ENCODE assay signal across 9 cellular contexts in the genomic region with DNA sequence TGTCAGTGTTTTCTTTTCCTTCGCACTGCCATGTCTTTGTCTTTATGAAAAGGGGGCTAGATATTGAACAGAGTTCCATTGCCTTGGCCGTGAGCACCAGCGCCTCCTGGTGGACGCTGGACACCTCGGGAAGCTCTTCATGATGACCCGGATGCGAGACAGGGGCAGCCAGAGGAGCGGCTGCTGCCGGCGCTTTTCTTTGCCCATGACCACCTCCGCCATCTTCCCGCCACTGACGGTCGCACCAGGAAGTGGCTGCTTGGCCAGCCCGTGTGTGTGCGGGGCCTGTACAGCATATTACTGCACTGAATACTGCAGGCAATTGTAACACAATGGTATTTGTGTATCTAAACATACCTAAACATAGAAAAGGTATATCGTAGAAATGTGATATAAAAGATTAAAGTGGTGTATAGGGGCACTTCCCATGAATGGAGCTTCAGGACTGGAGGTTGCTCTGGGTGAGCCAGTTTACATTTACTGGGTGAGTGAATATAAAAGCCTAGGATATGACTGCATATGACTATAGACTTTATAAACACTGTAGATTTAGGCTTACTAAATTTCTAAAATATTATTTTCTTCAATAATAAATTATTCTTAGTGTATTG. TPM values are rescaled to one million over a fixed set of nuclear protein-coding genes. Genes with fewer than 3 reads are reported as not detected.
DNase-seq lines count a peak whose midpoint lies in the region; ATAC-seq, FAIRE-seq and TF ChIP-seq lines count a peak whose summit lies in the region.
"Had no signal": no experiment of that assay in that cellular context is flagged by ENCODE, and none has a peak within 500 bp of the region (broad histone marks: within the 10 kb centered on the region; RNA-seq: fewer than 3 reads in every experiment).

No MANE protein-coding gene starts in this region.

- H4K12ac ChIP-seq in trophoblast cell (ENCODE audit: low read depth, low read length) = no peak overlapping the region

- TF ChIP-seq POLR2A in K562 (conservative IDR thresholded peaks at IDR 0.05) = no peak

- no peak overlapping the region for H3K18ac ChIP-seq in trophoblast cell (ENCODE audit: low read length)

- no peaks in the 10 kb centered on the region for H4K20me1 ChIP-seq in K562 (replicated peaks; ENCODE audit: control insufficient read depth, insufficient read depth, low read length)

- H3K4me1 Mint-ChIP-seq in activated T-cell treated with anti-CD3 and anti-CD28 coated beads, Interleukin-2, amount 50 U/mL, for 24 hours (ENCODE audit: low read depth) = no peaks in the 10 kb centered on the region

- peak; percentile 22 to 42; a peak in 3 of 4 replicates for TF ChIP-seq RAD21 in K562 (CRISPR knock-in tag; conservative IDR thresholded peaks at IDR 0.05 in 1 of 2, IDR thresholded peaks at IDR 0.05 in 1 of 2)

- no peak overlapping the region for H2AK5ac ChIP-seq in trophoblast cell (ENCODE audit: low read length)

- H4K91ac ChIP-seq in trophoblast cell (ENCODE audit: low read depth, low read length) = no peak overlapping the region

- no peak for TF ChIP-seq EP300 in K562 (IDR thresholded peaks at IDR 0.05; ENCODE audit: low read length)

- peak; percentile 70 for ATAC-seq in HG02973 (IDR thresholded peaks at IDR 0.05; ENCODE audit: unreplicated experiment)
- ATAC-seq in K562 = peak; percentile 87

- no peaks in the 10 kb centered on the region for H3K27me3 Mint-ChIP-seq in activated T-cell treated with anti-CD3 and anti-CD28 coated beads, Interleukin-2, amount 50 U/mL, for 24 hours

- H3K27ac Mint-ChIP-seq in activated T-cell treated with anti-CD3 and anti-CD28 coated beads, Interleukin-2, amount 50 U/mL, for 24 hours = no peak overlapping the region

- intact Hi-C loops in K562 (cut with micrococcal nuclease) = no loop called here

- H3K4me3 Mint-ChIP-seq in activated T-cell treated with anti-CD3 and anti-CD28 coated beads, Interleukin-2, amount 50 U/mL, for 24 hours = no peak overlapping the region

- H3K27me3 ChIP-seq in K562 (ENCODE audit: control insufficient read depth in 2 of 2, insufficient read depth in 2 of 2, low read length in 2 of 2) (no peaks in the 10 kb centered on the region), trophoblast cell (ENCODE audit: insufficient read depth, low read length) (no peaks in the 10 kb centered on the region)

- DNase-seq in activated CD4-positive, alpha-beta T cell treated with anti-CD3 and anti-CD28 coated beads for 48 hours = peak; percentile 39
- DNase-seq in activated CD4-positive, alpha-beta T cell treated with anti-CD3 and anti-CD28 coated beads, Interleukin-2, amount 50 U/mL, for 4 hours = no peak
- DNase-seq in K562 (ENCODE audit: extremely low read depth in 1 of 4, low spot score in 3 of 4) (peak; percentile 39 to 63 (median 44)), trophoblast cell (peak; percentile 17 to 43), NCI-H1092 treated with DMSO at 0.1 percent for 48 hours (lab: John Stamatoyannopoulos, UW) (no peak), T-helper 1 cell (no peak)
- DNase-seq in activated T-cell treated with anti-CD3 and anti-CD28 coated beads, Interleukin-2, amount 50 U/mL, for 24 hours = no peak

- no peaks in the 10 kb centered on the region for H3K9me1 ChIP-seq in K562 (ENCODE audit: control insufficient read depth, insufficient read depth, low read length)

- no peak overlapping the region for H2BK5ac ChIP-seq in trophoblast cell (ENCODE audit: low read depth, low read length, poor library complexity)

- BruUV-seq in K562 (replicated peaks; lab: Mats Ljungman, UMichigan) = no TSS peak

- H3K4me3 ChIP-seq in K562 = no peak overlapping the region; the same call in 1 of the 2 replicates
- H3K4me3 ChIP-seq in trophoblast cell (ENCODE audit: low read depth, low read length) = no peak overlapping the region

- H3K9ac ChIP-seq in K562 (ENCODE audit: insufficient read depth in 1 of 2, low read depth in 2 of 2, low read length in 2 of 2) (no peak overlapping the region), trophoblast cell (ENCODE audit: low read length) (no peak overlapping the region)

- H2BK12ac ChIP-seq in trophoblast cell (ENCODE audit: low read length) = no peak overlapping the region

- H3K14ac ChIP-seq in trophoblast cell (ENCODE audit: low read length) = no peak overlapping the region

- CTCF ChIA-PET in K562 (lab: Yijun Ruan, JAX; ENCODE audit: low intra/inter-chr PET ratio) = no interaction called here

- no peak overlapping the region for H2BK120ac ChIP-seq in trophoblast cell (ENCODE audit: insufficient read depth, low read length, poor library complexity)

- H3K4ac ChIP-seq in trophoblast cell (ENCODE audit: low read depth, low read length) = no peak overlapping the region

- no peaks in the 10 kb centered on the region for H3K79me1 ChIP-seq in trophoblast cell (ENCODE audit: low read length)

- POLR2A ChIA-PET in K562 (lab: Yijun Ruan, JAX) = no interaction called here

- no peaks in the 10 kb centered on the region for H3K36me3 Mint-ChIP-seq in activated T-cell treated with anti-CD3 and anti-CD28 coated beads, Interleukin-2, amount 50 U/mL, for 24 hours (ENCODE audit: low read depth)

- H3K36me3 ChIP-seq in K562 (ENCODE audit: control insufficient read depth, insufficient read depth, low read length) (no peaks in the 10 kb centered on the region), trophoblast cell (ENCODE audit: control insufficient read depth in 1 of 2, insufficient read depth in 2 of 2, low read length in 2 of 2) (no peaks in the 10 kb centered on the region)

- no peak overlapping the region for H3K23ac ChIP-seq in trophoblast cell (ENCODE audit: low read length)

- in situ Hi-C loops in K562 (cut with MboI) = loop anchor here (25.0 kb wide), 1 partner anchor 758 kb away; no protein-coding TSS in a partner anchor

- H3K27ac ChIP-seq in K562 (ENCODE audit: extremely low read depth, low read depth, low read length) (no peak overlapping the region), trophoblast cell (ENCODE audit: low read depth, low read length) (no peak overlapping the region)

- peak; percentile 33 to 72 (median 54) for TF ChIP-seq CTCF in K562 (IDR thresholded peaks at IDR 0.05 in 2 of 3, conservative IDR thresholded peaks at IDR 0.05 in 1 of 3; ENCODE audit: insufficient read depth in 2 of 3, low read depth in 1 of 3, low read length in 3 of 3)

- H3K9me3 ChIP-seq in K562 (replicated peaks; ENCODE audit: control insufficient read depth, insufficient read depth, low read depth, low read length) = no peaks in the 10 kb centered on the region
- H3K9me3 ChIP-seq in trophoblast cell (ENCODE audit: insufficient read depth, low read depth, low read length) = peaks cover 3% of the 10 kb centered on the region

- no peak for FAIRE-seq in K562 (lab: Jason Lieb, UNC)

- 5% methylated on average over 17 of the region's 17 CpGs for WGBS in K562 (ENCODE audit: insufficient coverage, low coverage, missing lambda C conversion rate)
- no CpG with 5 or more reads among the region's 17 CpGs for WGBS in trophoblast cell (ENCODE audit: extremely low coverage, insufficient coverage, insufficient read length)

- H3K79me2 ChIP-seq in K562 (ENCODE audit: control insufficient read depth, insufficient read depth, low read length) (no peaks in the 10 kb centered on the region), trophoblast cell (ENCODE audit: control insufficient read depth, insufficient read depth, low read length, poor library complexity) (no peaks in the 10 kb centered on the region)

- H4K8ac ChIP-seq in trophoblast cell (ENCODE audit: low read depth, low read length) = no peak overlapping the region

- H3K9me3 Mint-ChIP-seq in activated T-cell treated with anti-CD3 and anti-CD28 coated beads, Interleukin-2, amount 50 U/mL, for 24 hours = no peaks in the 10 kb centered on the region

- peaks cover 0 to 3% of the 10 kb centered on the region in 2 experiments; a peak in 1 of 5 replicates for H3K4me1 ChIP-seq in K562 (replicated peaks in 1 of 2; ENCODE audit: control insufficient read depth in 2 of 2, insufficient read depth in 2 of 2, low read length in 2 of 2)
- H3K4me1 ChIP-seq in trophoblast cell (ENCODE audit: control insufficient read depth in 1 of 2, insufficient read depth in 2 of 2, low read length in 2 of 2) = no peaks in the 10 kb centered on the region

- H2AFZ ChIP-seq in K562 (ENCODE audit: low read depth, low read length) (peak overlapping the region; percentile 1; the same call in 1 of the 2 replicates), trophoblast cell (ENCODE audit: insufficient read depth, low read length, poor library complexity) (no peak overlapping the region)

- no peak overlapping the region for H3K4me2 ChIP-seq in K562 (ENCODE audit: insufficient read depth, low read length)
- no peak overlapping the region for H3K4me2 ChIP-seq in trophoblast cell (ENCODE audit: low read length)

TF ChIP-seq in K562, 482 proteins besides CTCF, POLR2A, EP300 and RAD21 (continues in another document):
- TF ChIP-seq ZNF77 (CRISPR knock-in tag; IDR thresholded peaks at IDR 0.05) (no peak), XRCC3 (IDR thresholded peaks at IDR 0.05) (no peak), ELF1 (tag; IDR thresholded peaks at IDR 0.05) (peak; percentile 44; the same call in 1 of the 2 replicates), CBFA2T2 (conservative IDR thresholded peaks at IDR 0.05) (no peak), GABPA (tag; conservative IDR thresholded peaks at IDR 0.05; ENCODE audit: low read depth) (peak; percentile 72)
- TF ChIP-seq, protein P1, sequence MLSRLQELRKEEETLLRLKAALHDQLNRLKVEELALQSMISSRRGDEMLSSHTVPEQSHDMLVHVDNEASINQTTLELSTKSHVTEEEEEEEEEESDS (CRISPR knock-in tag; IDR thresholded peaks at IDR 0.05) = no peak

RNA-seq across cellular contexts. Expression of a gene that starts 15.8 kb away (rescaled TPM):
- not detected in 2 replicates for total RNA-seq in K562 (2011; cell fraction: chromatin; rRNA removed; ENCODE audit: low replicate concordance)
- total RNA-seq in K562 (2011; cell fraction: nucleolus; rRNA removed) = not detected in 2 replicates
- not detected in 2 replicates for total RNA-seq in K562 (2011; cell fraction: nucleoplasm; rRNA removed)
- total RNA-seq in K562 (2014; rRNA removed) (not detected in 2 replicates), K562 (2014; rRNA removed; fragmentation: Illumina TruSeq; extraction: Trizol) (not detected in 2 replicates), K562 (2015; rRNA removed; fragmentation: Illumina TruSeq; extraction: Trizol) (0.04 TPM in 1 of 2 replicates, not detected in the other), K562 (2021) (not detected in 2 replicates)
- polyA plus RNA-seq in K562 (2011; rRNA removed) (not detected in 2 replicates), K562 (2014; fragmentation: Illumina TruSeq; extraction: Trizol) (not detected in 2 replicates), K562 (2014; fragmentation: Nextera tagmentation; extraction: Ambion mirVana) (under 1 TPM in 1 of 2 experiments, not detected in 1; 0.07 TPM), K562 (2014; rRNA removed) (1.1 TPM in 1 of 2 replicates, not detected in the other)
- polyA plus RNA-seq in K562 (2011; cell fraction: cytosol; rRNA removed) = not detected in 2 replicates
- 0.10 TPM in 1 of 2 replicates, not detected in the other for polyA plus RNA-seq in K562 (2011; cell fraction: nucleus; rRNA removed)
- polyA plus RNA-seq in K562 (2012) = 0.61 TPM in 1 of 2 replicates, not detected in the other
- not detected in 2 replicates for polyA minus RNA-seq in K562 (2011; rRNA and poly(A)+ RNA removed)
- polyA minus RNA-seq in K562 (2011; cell fraction: cytosol; rRNA and poly(A)+ RNA removed) = not detected in 2 replicates
- not detected in 2 replicates for polyA minus RNA-seq in K562 (2011; cell fraction: nucleus; rRNA and poly(A)+ RNA removed)
- not detected in 2 replicates for polyA plus RNA-seq in trophoblast cell (2013)
- total RNA-seq: myocyte had no signal

Comparison
In these comparisons a context has a peak if more than half of its experiments do, and no peak if none do; other contexts are left out.
1. DNase-seq: peak in activated CD4-positive, alpha-beta T cell treated with anti-CD3 and anti-CD28 coated beads for 48 hours (single experiment), K562 (4 of 4) and trophoblast cell (2 of 2); none in activated CD4-positive, alpha-beta T cell treated with anti-CD3 and anti-CD28 coated beads, Interleukin-2, amount 50 U/mL, for 4 hours (0 of 2), NCI-H1092 treated with DMSO at 0.1 percent for 48 hours (single experiment), T-helper 1 cell (0 of 5) and activated T-cell treated with anti-CD3 and anti-CD28 coated beads, Interleukin-2, amount 50 U/mL, for 24 hours (single experiment).